In the genomic region with DNA sequence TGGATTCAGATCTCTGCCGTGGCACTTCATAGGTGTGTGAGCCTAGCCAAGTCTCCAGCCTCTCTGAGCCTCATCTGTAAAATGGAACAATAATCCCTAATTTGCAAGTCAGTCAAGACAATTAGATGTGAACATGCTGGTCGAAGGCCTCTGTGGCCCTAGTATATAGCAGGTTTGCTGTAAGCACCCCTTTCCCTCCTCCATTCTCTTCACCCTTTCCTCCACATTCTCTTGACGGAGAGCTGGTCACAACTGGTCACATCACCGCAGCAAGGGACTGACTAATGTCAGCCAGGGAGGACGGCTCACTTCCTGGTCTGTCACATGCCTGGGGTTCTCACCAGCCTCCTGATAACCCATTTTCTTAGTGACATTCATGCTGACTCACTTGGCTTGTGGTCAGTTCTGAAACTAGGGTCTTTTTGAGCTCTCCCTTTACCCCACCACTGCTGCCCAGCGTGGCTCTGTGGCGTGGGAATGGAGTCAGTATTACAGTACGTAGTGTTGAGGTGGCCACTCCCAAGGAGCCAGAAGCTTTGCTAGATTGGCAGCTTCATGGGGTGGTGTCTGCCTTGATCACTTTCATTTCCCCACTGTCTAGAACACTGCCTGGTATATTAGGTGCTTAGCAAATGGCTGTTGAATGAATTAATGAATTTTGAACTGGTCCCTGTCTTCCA, we compare ENCODE assay signal across 1 cellular context.
TF ChIP-seq lines count a peak whose summit lies in the region.

No MANE protein-coding gene starts in this region.

TF ChIP-seq in K562, 482 proteins besides CTCF, POLR2A, EP300 and RAD21 (continued from another document and continues in another):
- no peak for TF ChIP-seq CHD7 (IDR thresholded peaks at IDR 0.05; ENCODE audit: low read depth, low read length)
- TF ChIP-seq TAF1 (IDR thresholded peaks at IDR 0.05; ENCODE audit: control insufficient read depth, extremely low read depth, insufficient read depth, low read length, severe bottlenecking): peak; percentile 64
- TF ChIP-seq ZNF445 (CRISPR knock-in tag; IDR thresholded peaks at IDR 0.05; ENCODE audit: low read depth): no peak
- no peak for TF ChIP-seq ZFPM2 (CRISPR knock-in tag; IDR thresholded peaks at IDR 0.05)
- peak; percentile 61 for TF ChIP-seq MAFK (IDR thresholded peaks at IDR 0.05; ENCODE audit: low read length)
- no peak for TF ChIP-seq NCOA6 (IDR thresholded peaks at IDR 0.05)
- no peak for TF ChIP-seq MCM7 (IDR thresholded peaks at IDR 0.05)
- no peak for TF ChIP-seq ZBTB26 (CRISPR knock-in tag; IDR thresholded peaks at IDR 0.05)
- TF ChIP-seq FOXJ3 (CRISPR knock-in tag; IDR thresholded peaks at IDR 0.05): no peak
- no peak for TF ChIP-seq SIN3B (IDR thresholded peaks at IDR 0.05; ENCODE audit: low read depth)
- no peak for TF ChIP-seq GATAD2A (IDR thresholded peaks at IDR 0.05)
- peak; percentile 68 for TF ChIP-seq USF2 (CRISPR knock-in tag; IDR thresholded peaks at IDR 0.05)
- no peak for TF ChIP-seq PBX2 (CRISPR knock-in tag; IDR thresholded peaks at IDR 0.05; ENCODE audit: low read depth)
- 0 out of 2 replicates have a peak, but pooled peaks have one; percentile 27 for TF ChIP-seq PBX2 (tag; conservative IDR thresholded peaks at IDR 0.05; ENCODE audit: low read depth)
- no peak for TF ChIP-seq SMARCB1 (IDR thresholded peaks at IDR 0.05; ENCODE audit: insufficient read length, low read depth)
- TF ChIP-seq NKRF (IDR thresholded peaks at IDR 0.05; ENCODE audit: borderline replicate concordance): no peak
- no peak for TF ChIP-seq ZNF133 (CRISPR knock-in tag; IDR thresholded peaks at IDR 0.05)
- TF ChIP-seq, protein P1, sequence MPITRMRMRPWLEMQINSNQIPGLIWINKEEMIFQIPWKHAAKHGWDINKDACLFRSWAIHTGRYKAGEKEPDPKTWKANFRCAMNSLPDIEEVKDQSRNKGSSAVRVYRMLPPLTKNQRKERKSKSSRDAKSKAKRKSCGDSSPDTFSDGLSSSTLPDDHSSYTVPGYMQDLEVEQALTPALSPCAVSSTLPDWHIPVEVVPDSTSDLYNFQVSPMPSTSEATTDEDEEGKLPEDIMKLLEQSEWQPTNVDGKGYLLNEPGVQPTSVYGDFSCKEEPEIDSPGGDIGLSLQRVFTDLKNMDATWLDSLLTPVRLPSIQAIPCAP (CRISPR knock-in tag; IDR thresholded peaks at IDR 0.05; ENCODE audit: borderline replicate concordance): no peak
- TF ChIP-seq ZNF140 (CRISPR knock-in tag; IDR thresholded peaks at IDR 0.05): no peak
- TF ChIP-seq SRSF1 (IDR thresholded peaks at IDR 0.05; ENCODE audit: low read depth, low read length): no peak
- TF ChIP-seq ZNF175 (CRISPR knock-in tag; IDR thresholded peaks at IDR 0.05; ENCODE audit: low read depth): peak; percentile 88
- TF ChIP-seq, protein P2, sequence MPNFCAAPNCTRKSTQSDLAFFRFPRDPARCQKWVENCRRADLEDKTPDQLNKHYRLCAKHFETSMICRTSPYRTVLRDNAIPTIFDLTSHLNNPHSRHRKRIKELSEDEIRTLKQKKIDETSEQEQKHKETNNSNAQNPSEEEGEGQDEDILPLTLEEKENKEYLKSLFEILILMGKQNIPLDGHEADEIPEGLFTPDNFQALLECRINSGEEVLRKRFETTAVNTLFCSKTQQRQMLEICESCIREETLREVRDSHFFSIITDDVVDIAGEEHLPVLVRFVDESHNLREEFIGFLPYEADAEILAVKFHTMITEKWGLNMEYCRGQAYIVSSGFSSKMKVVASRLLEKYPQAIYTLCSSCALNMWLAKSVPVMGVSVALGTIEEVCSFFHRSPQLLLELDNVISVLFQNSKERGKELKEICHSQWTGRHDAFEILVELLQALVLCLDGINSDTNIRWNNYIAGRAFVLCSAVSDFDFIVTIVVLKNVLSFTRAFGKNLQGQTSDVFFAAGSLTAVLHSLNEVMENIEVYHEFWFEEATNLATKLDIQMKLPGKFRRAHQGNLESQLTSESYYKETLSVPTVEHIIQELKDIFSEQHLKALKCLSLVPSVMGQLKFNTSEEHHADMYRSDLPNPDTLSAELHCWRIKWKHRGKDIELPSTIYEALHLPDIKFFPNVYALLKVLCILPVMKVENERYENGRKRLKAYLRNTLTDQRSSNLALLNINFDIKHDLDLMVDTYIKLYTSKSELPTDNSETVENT (CRISPR knock-in tag; IDR thresholded peaks at IDR 0.05): no peak
- 0 out of 4 replicates have a peak, but pooled peaks of 1 of the 2 experiments have one; percentile 21 for TF ChIP-seq FOXK2 (conservative IDR thresholded peaks at IDR 0.05 in 1 of 2, IDR thresholded peaks at IDR 0.05 in 1 of 2; ENCODE audit: low read depth in 2 of 2)
- TF ChIP-seq KLF6 (CRISPR knock-in tag; IDR thresholded peaks at IDR 0.05; ENCODE audit: borderline replicate concordance): no peak
- TF ChIP-seq ZC3H11A (IDR thresholded peaks at IDR 0.05; ENCODE audit: low read depth, low read length): no peak
- TF ChIP-seq KHSRP (IDR thresholded peaks at IDR 0.05): no peak
- TF ChIP-seq ZNF740 (CRISPR knock-in tag; IDR thresholded peaks at IDR 0.05): no peak
- no peak for TF ChIP-seq ZNF740 (tag; IDR thresholded peaks at IDR 0.05)
- TF ChIP-seq PRPF4 (IDR thresholded peaks at IDR 0.05; ENCODE audit: insufficient read depth, low read depth, low read length, poor library complexity, severe bottlenecking): no peak
- TF ChIP-seq NCOA4 (IDR thresholded peaks at IDR 0.05; ENCODE audit: partially characterized antibody): no peak
- no peak for TF ChIP-seq KAT7 (CRISPR knock-in tag; IDR thresholded peaks at IDR 0.05; ENCODE audit: borderline replicate concordance)
- TF ChIP-seq ZNF263 (CRISPR knock-in tag; IDR thresholded peaks at IDR 0.05; ENCODE audit: borderline replicate concordance): peak; percentile 86
- no peak for TF ChIP-seq HLTF (IDR thresholded peaks at IDR 0.05)
